Comparison of ENCODE assay signal across 8 cellular contexts in genomic region chr1:206204159-206204511, GRCh38. TPM values are rescaled to one million over a fixed set of nuclear protein-coding genes. Genes with fewer than 3 reads are reported as not detected.
DNase-seq lines count a peak whose midpoint lies in the region; ATAC-seq and TF ChIP-seq lines count a peak whose summit lies in the region.
"Not testable (repeated sequence)": the region's sequence is repeated elsewhere in the genome, so short reads cannot be mapped to it uniquely, and the experiment has no call there.

No MANE protein-coding gene starts in this region.

- H3K27ac Mint-ChIP-seq in Caco-2 (ENCODE audit: unreplicated experiment); activated CD8-positive, alpha-beta T cell treated with anti-CD3 and anti-CD28 coated beads for 36 hours; memory B cell; type B pancreatic cell: not testable (repeated sequence)

- CTCF ChIA-PET in Caco-2 (lab: Charles Lee); activated CD8-positive, alpha-beta T cell treated with anti-CD3 and anti-CD28 coated beads for 36 hours (lab: Charles Lee): not testable (repeated sequence)

- intact Hi-C loops in Caco-2 (cut with micrococcal nuclease; ENCODE audit: unreplicated experiment); activated CD8-positive, alpha-beta T cell treated with anti-CD3 and anti-CD28 coated beads for 36 hours (cut with micrococcal nuclease): not testable (repeated sequence)

- DNase-seq in Caco-2 (peak in 1 of 2 experiments; percentile 4), MG63 (peak; percentile 11)
- peak; percentile 14 for DNase-seq in activated CD8-positive, alpha-beta T cell treated with anti-CD3 and anti-CD28 coated beads for 36 hours
- DNase-seq in brain microvascular endothelial cell; fibroblast of the aortic adventitia (ENCODE audit: low read depth); memory B cell (ENCODE audit: low spot score in 2 of 2); retinal pigment epithelial cell (ENCODE audit: low read depth); type B pancreatic cell (ENCODE audit: extremely low spot score, unreplicated experiment): not testable (repeated sequence)

- H3K4me1 Mint-ChIP-seq in Caco-2 (ENCODE audit: low read depth, unreplicated experiment); activated CD8-positive, alpha-beta T cell treated with anti-CD3 and anti-CD28 coated beads for 36 hours (ENCODE audit: low read depth); memory B cell; type B pancreatic cell (ENCODE audit: unreplicated experiment): not testable (repeated sequence)

- H3K36me3 ChIP-seq in Caco-2 (ENCODE audit: control insufficient read depth, insufficient read depth, low read length); MG63; brain microvascular endothelial cell (replicated peaks): not testable (repeated sequence)

- not testable (repeated sequence) for ATAC-seq in activated CD8-positive, alpha-beta T cell treated with anti-CD3 and anti-CD28 coated beads for 36 hours; memory B cell (ENCODE audit: low read depth)

- peak overlapping the region; percentile 41 for H3K4me3 ChIP-seq in Caco-2 (ENCODE audit: low read depth, low read length)
- H3K4me3 ChIP-seq in MG63 = not testable (repeated sequence)
- peak overlapping the region; percentile 55 for H3K4me3 ChIP-seq in brain microvascular endothelial cell (ENCODE audit: low read depth, low read length)
- H3K4me3 ChIP-seq in fibroblast of the aortic adventitia (ENCODE audit: low read depth, low read length) = peak overlapping the region; percentile 59
- peak overlapping the region; percentile 43 for H3K4me3 ChIP-seq in retinal pigment epithelial cell (ENCODE audit: low read length)

- H3K9me3 Mint-ChIP-seq in Caco-2 (ENCODE audit: unreplicated experiment); activated CD8-positive, alpha-beta T cell treated with anti-CD3 and anti-CD28 coated beads for 36 hours; memory B cell; type B pancreatic cell: not testable (repeated sequence)

- H3K4me1 ChIP-seq in Caco-2 = not testable (repeated sequence)

- TF ChIP-seq CTCF in Caco-2 (IDR thresholded peaks at IDR 0.05; ENCODE audit: insufficient read depth in 1 of 2, low read depth in 1 of 2, low read length in 1 of 2, severe bottlenecking in 1 of 2, unreplicated experiment in 1 of 2); activated CD8-positive, alpha-beta T cell treated with anti-CD3 and anti-CD28 coated beads for 36 hours (IDR thresholded peaks at IDR 0.05); brain microvascular endothelial cell (IDR thresholded peaks at IDR 0.05; ENCODE audit: low read depth, low read length, missing control alignments); fibroblast of the aortic adventitia (IDR thresholded peaks at IDR 0.05; ENCODE audit: insufficient read depth, low read length); retinal pigment epithelial cell (conservative IDR thresholded peaks at IDR 0.05; ENCODE audit: low read depth, low read length); type B pancreatic cell (conservative IDR thresholded peaks at IDR 0.05): not testable (repeated sequence)

- H3K27ac ChIP-seq in brain microvascular endothelial cell = not testable (repeated sequence)

- H3K27me3 ChIP-seq in Caco-2 (replicated peaks; ENCODE audit: control insufficient read depth, insufficient read depth, low read length); MG63; brain microvascular endothelial cell (replicated peaks): not testable (repeated sequence)

- H3K9me3 ChIP-seq in Caco-2, MG63: not testable (repeated sequence)

- not testable (repeated sequence) for H3K27me3 Mint-ChIP-seq in Caco-2 (ENCODE audit: insufficient read depth, unreplicated experiment); activated CD8-positive, alpha-beta T cell treated with anti-CD3 and anti-CD28 coated beads for 36 hours; memory B cell; type B pancreatic cell

- not testable (repeated sequence) for BruUV-seq in Caco-2 (replicated peaks; lab: Mats Ljungman, UMichigan)

- not testable (repeated sequence) for H3K36me3 Mint-ChIP-seq in Caco-2 (ENCODE audit: insufficient read depth, unreplicated experiment); activated CD8-positive, alpha-beta T cell treated with anti-CD3 and anti-CD28 coated beads for 36 hours (ENCODE audit: low read depth); memory B cell; type B pancreatic cell

- POLR2A ChIA-PET in Caco-2 (lab: Charles Lee); activated CD8-positive, alpha-beta T cell treated with anti-CD3 and anti-CD28 coated beads for 36 hours (lab: Charles Lee): not testable (repeated sequence)

- H3K4me3 Mint-ChIP-seq in Caco-2 (ENCODE audit: unreplicated experiment) = peak overlapping the region; percentile 69
- H3K4me3 Mint-ChIP-seq in activated CD8-positive, alpha-beta T cell treated with anti-CD3 and anti-CD28 coated beads for 36 hours = peak overlapping the region; percentile 61
- H3K4me3 Mint-ChIP-seq in memory B cell = peak overlapping the region; percentile 85
- peak overlapping the region; percentile 74 for H3K4me3 Mint-ChIP-seq in type B pancreatic cell

- in situ Hi-C loops in brain microvascular endothelial cell (cut with HindIII; ENCODE audit: low pct_ligation_motif_present, low sequenced_read_pairs) = not testable (repeated sequence)

RNA-seq across cellular contexts. Expression of gene SRGAP2, which starts 0.8 kb away (rescaled TPM):
- total RNA-seq in Caco-2 (2022) (23.7 and 29.1 TPM in 2 replicates), fibroblast of the aortic adventitia (ENCODE audit: low replicate concordance) (38.5 and 67.8 TPM in 2 replicates), type B pancreatic cell (ENCODE audit: low replicate concordance) (58.6 and 87.5 TPM in 2 replicates)
- total RNA-seq in MG63 (2014; rRNA removed; shearing (Covaris generic); ENCODE audit: low replicate concordance) = 12.4 and 25.1 TPM in 2 replicates
- total RNA-seq in activated CD8-positive, alpha-beta T cell treated with anti-CD3 and anti-CD28 coated beads for 36 hours = 10 to 100 TPM; 39.5 to 43.4 TPM

RNA-seq across cellular contexts. Expression of gene FAM72A, which starts 1.5 kb away (rescaled TPM):
- total RNA-seq in Caco-2 (2022) = 12.1 and 12.3 TPM in 2 replicates
- total RNA-seq in MG63 (2014; rRNA removed; shearing (Covaris generic); ENCODE audit: low replicate concordance) = 1.3 and 5.6 TPM in 2 replicates
- total RNA-seq in activated CD8-positive, alpha-beta T cell treated with anti-CD3 and anti-CD28 coated beads for 36 hours = 10 to 100 TPM; 27.0 to 31.9 TPM
- 2.9 and 4.8 TPM in 2 replicates for total RNA-seq in fibroblast of the aortic adventitia (ENCODE audit: low replicate concordance)
- total RNA-seq in type B pancreatic cell (ENCODE audit: low replicate concordance) = 3.5 and 4.3 TPM in 2 replicates
